ENCODE assay signal across 27 cellular contexts in genomic region chr10:19892677-19893076, GRCh38.
"Had no signal": no experiment of that assay in that cellular context is flagged by ENCODE, and none has a peak within 500 bp of the region (broad histone marks: within the 10 kb centered on the region; RNA-seq: fewer than 3 reads in every experiment).

No MANE protein-coding gene starts in this region.

- H3K4me3 Mint-ChIP-seq: memory B cell; naive B cell; natural killer cell; nephron progenitor cell; neural progenitor cell; stimulated activated effector memory CD8-positive, alpha-beta T cell treated with anti-CD3 and anti-CD28 coated beads, Interleukin-12 subunit alpha, Interleukin-12 subunit beta, amount 100 ng/mL, for 72 hours; stimulated activated naive CD8-positive, alpha-beta T cell treated with anti-CD3 and anti-CD28 coated beads, Interleukin-15, Interleukin-2, amounts not matched to agents 100 ng/mL and 50 ng/mL, for 24 hours had no signal

- H3K27ac Mint-ChIP-seq: memory B cell; naive B cell; natural killer cell; nephron progenitor cell; neural progenitor cell; stimulated activated effector memory CD8-positive, alpha-beta T cell treated with anti-CD3 and anti-CD28 coated beads, Interleukin-12 subunit alpha, Interleukin-12 subunit beta, amount 100 ng/mL, for 72 hours; stimulated activated naive CD8-positive, alpha-beta T cell treated with anti-CD3 and anti-CD28 coated beads, Interleukin-15, Interleukin-2, amounts not matched to agents 100 ng/mL and 50 ng/mL, for 24 hours had no signal

- H3K27ac ChIP-seq: neural progenitor cell, parathyroid adenoma, prostate gland, sigmoid colon, spleen, testis, thyroid gland, uterus had no signal

- H3K9me3 Mint-ChIP-seq: natural killer cell; neural progenitor cell; stimulated activated naive CD8-positive, alpha-beta T cell treated with anti-CD3 and anti-CD28 coated beads, Interleukin-15, Interleukin-2, amounts not matched to agents 100 ng/mL and 50 ng/mL, for 24 hours had no signal

- H3K4me3 ChIP-seq: heart left ventricle, left ventricle myocardium inferior, lung, neural progenitor cell, prostate gland, sigmoid colon, spleen, testis, thyroid gland, uterus had no signal

- H3K36me3 Mint-ChIP-seq: memory B cell; naive B cell; natural killer cell; stimulated activated effector memory CD8-positive, alpha-beta T cell treated with anti-CD3 and anti-CD28 coated beads, Interleukin-12 subunit alpha, Interleukin-12 subunit beta, amount 100 ng/mL, for 72 hours had no signal

- H3K4me1 ChIP-seq: parathyroid adenoma, prostate gland, sigmoid colon, uterus had no signal

- H3K4me2 ChIP-seq: neural progenitor cell had no signal

- ATAC-seq: heart left ventricle; natural killer cell; right cardiac atrium; stimulated activated effector memory CD8-positive, alpha-beta T cell treated with anti-CD3 and anti-CD28 coated beads, Interleukin-12 subunit alpha, Interleukin-12 subunit beta, amount 100 ng/mL, for 72 hours had no signal

- H3K27me3 Mint-ChIP-seq: memory B cell; naive B cell; stimulated activated naive CD8-positive, alpha-beta T cell treated with anti-CD3 and anti-CD28 coated beads, Interleukin-15, Interleukin-2, amounts not matched to agents 100 ng/mL and 50 ng/mL, for 24 hours had no signal

- H3K9ac ChIP-seq: neural progenitor cell, parathyroid adenoma had no signal

- H3K4me1 Mint-ChIP-seq: memory B cell; naive B cell; stimulated activated effector memory CD8-positive, alpha-beta T cell treated with anti-CD3 and anti-CD28 coated beads, Interleukin-12 subunit alpha, Interleukin-12 subunit beta, amount 100 ng/mL, for 72 hours had no signal

- FAIRE-seq: small intestine had no signal

- DNase-seq: glutamatergic neuron; heart left ventricle; hypothalamus; islet precursor cell; left ventricle myocardium inferior; naive B cell; natural killer cell; nephron progenitor cell; occipital lobe; retina; right cardiac atrium; sigmoid colon; spleen; stimulated activated CD4-positive, alpha-beta T cell treated with anti-CD3 and anti-CD28 coated beads, Interleukin-4, amount 100 ng/mL, for 24 hours; stimulated activated naive CD4-positive, alpha-beta T cell; testis; thyroid gland; uterus had no signal

- H2AFZ ChIP-seq: neural progenitor cell, parathyroid adenoma had no signal

- H3K36me3 ChIP-seq: heart left ventricle, left ventricle myocardium inferior, neural progenitor cell, neutrophil, prostate gland, sigmoid colon, spleen, thyroid gland, uterus had no signal

- H3K27me3 ChIP-seq: heart left ventricle, neural progenitor cell, neutrophil, sigmoid colon, spleen, testis, thyroid gland, uterus had no signal

- H3K9me3 ChIP-seq: left ventricle myocardium inferior, neutrophil, prostate gland, sigmoid colon, testis, thyroid gland, uterus had no signal
